Comparison of ENCODE assay signal across 16 cellular contexts in genomic region chr2:175955168-175955567, GRCh38. TPM values are rescaled to one million over a fixed set of nuclear protein-coding genes. Genes with fewer than 3 reads are reported as not detected.
DNase-seq lines count a peak whose midpoint lies in the region; ATAC-seq and TF ChIP-seq lines count a peak whose summit lies in the region.
"Had no signal": no experiment of that assay in that cellular context is flagged by ENCODE, and none has a peak within 500 bp of the region (broad histone marks: within the 10 kb centered on the region; RNA-seq: fewer than 3 reads in every experiment).

No MANE protein-coding gene starts in this region.

- intact Hi-C loops in ovary (cut with DNase I) = no loop called here
- intact Hi-C loops in heart left ventricle (cut with DNase I) = no loop called here

- peak overlapping the region; percentile 29 for H3K9ac ChIP-seq in endodermal cell (ENCODE audit: extremely low read depth, low read length, poor library complexity, severe bottlenecking)

- peaks cover 22% of the 10 kb centered on the region for H3K4me1 Mint-ChIP-seq in endodermal cell
- H3K4me1 Mint-ChIP-seq: CD14-positive monocyte, GM23338 had no signal

- DNase-seq in NCI-H82 (lab: John Stamatoyannopoulos, UW) (peak; percentile 31), NCI-H82 treated with DMSO at 0.1 percent for 48 hours (lab: John Stamatoyannopoulos, UW; ENCODE audit: unreplicated experiment) (no peak), NCI-H2196 (lab: John Stamatoyannopoulos, UW; ENCODE audit: unreplicated experiment) (peak; percentile 14), endodermal cell (peak; percentile 36), occipital lobe (lab: John Stamatoyannopoulos, UW) (no peak), ovary (no peak), heart left ventricle (no peak)
- DNase-seq: CD8-positive, alpha-beta T cell; COR-L47; DMS53; IMR-90 had no signal

- H3K27ac ChIP-seq in endodermal cell (ENCODE audit: low read depth, low read length) (no peak overlapping the region), ovary (no peak overlapping the region), heart left ventricle (no peak overlapping the region)
- H3K27ac ChIP-seq: 22Rv1 had no signal

- TF ChIP-seq EP300 in ovary (IDR thresholded peaks at IDR 0.05) = no peak

- no peak for TF ChIP-seq POLR2A in ovary (IDR thresholded peaks at IDR 0.05)
- no peak for TF ChIP-seq POLR2A in heart left ventricle (IDR thresholded peaks at IDR 0.05)

- TF ChIP-seq CTCF in endodermal cell (conservative IDR thresholded peaks at IDR 0.05) (no peak), ovary (IDR thresholded peaks at IDR 0.05) (no peak), heart left ventricle (IDR thresholded peaks at IDR 0.05) (no peak)

- H3K27me3 ChIP-seq in endodermal cell (ENCODE audit: control insufficient read depth, insufficient read depth, low read length, poor library complexity, severe bottlenecking) (no peaks in the 10 kb centered on the region), ovary (no peaks in the 10 kb centered on the region), heart left ventricle (no peaks in the 10 kb centered on the region)

- H3K36me3 ChIP-seq in endodermal cell (ENCODE audit: control insufficient read depth, insufficient read depth, low read length) (peaks cover 12% of the 10 kb centered on the region), ovary (no peaks in the 10 kb centered on the region), heart left ventricle (peaks cover 0 to 57% (median 20%) of the 10 kb centered on the region in 9 donors)
- H3K36me3 ChIP-seq: HAP-1 had no signal

- no peaks in the 10 kb centered on the region for H3K4me1 ChIP-seq in endodermal cell (ENCODE audit: control insufficient read depth, insufficient read depth, low read length)
- no peaks in the 10 kb centered on the region for H3K4me1 ChIP-seq in ovary (ENCODE audit: insufficient read depth)
- H3K4me1 ChIP-seq in heart left ventricle = no peaks in the 10 kb centered on the region
- H3K4me1 ChIP-seq: HAP-1 had no signal

- H3K27me3 Mint-ChIP-seq in endodermal cell (ENCODE audit: insufficient read depth) = no peaks in the 10 kb centered on the region

- peaks cover 40% of the 10 kb centered on the region for H3K36me3 Mint-ChIP-seq in endodermal cell (ENCODE audit: low read depth)

- 60 to 100% methylated on average over 1 to 2 of the region's 2 CpGs for WGBS in endodermal cell (ENCODE audit: insufficient coverage in 1 of 2, insufficient read length in 1 of 2), 2 experiments
- 73 to 78% (median 77%) methylated on average over 2 of the region's 2 CpGs for WGBS in ovary, 3 donors
- WGBS in heart left ventricle, 4 donors = 53 to 66% (median 59%) methylated on average over 2 of the region's 2 CpGs

- peak overlapping the region; percentile 67 for H3K4me3 ChIP-seq in endodermal cell (ENCODE audit: low read length)
- no peak overlapping the region for H3K4me3 ChIP-seq in ovary
- H3K4me3 ChIP-seq in heart left ventricle = no peak overlapping the region
- H3K4me3 ChIP-seq: GM12878, GM23338, HAP-1 had no signal

- no peak overlapping the region for H3K4me3 Mint-ChIP-seq in endodermal cell
- H3K4me3 Mint-ChIP-seq: CD8-positive, alpha-beta T cell; GM23338 had no signal

- no peak overlapping the region for H3K27ac Mint-ChIP-seq in endodermal cell
- H3K27ac Mint-ChIP-seq: CD14-positive monocyte; CD8-positive, alpha-beta T cell; GM23338 had no signal

- no peak for ATAC-seq in heart left ventricle
- ATAC-seq: CD8-positive, alpha-beta T cell; GM12878; GM23338 had no signal

- H3K9me3 Mint-ChIP-seq in endodermal cell = peaks cover 22% of the 10 kb centered on the region
- H3K9me3 Mint-ChIP-seq: CD8-positive, alpha-beta T cell had no signal

- H3K9me3 ChIP-seq in endodermal cell (ENCODE audit: control insufficient read depth, low read length) (no peaks in the 10 kb centered on the region), ovary (no peaks in the 10 kb centered on the region), heart left ventricle (no peaks in the 10 kb centered on the region)
- H3K9me3 ChIP-seq: HAP-1 had no signal

RNA-seq across cellular contexts. Expression of gene LNPK, which starts 46.9 kb away (rescaled TPM):
- total RNA-seq in endodermal cell (10 to 100 TPM; 15.0 to 20.2 TPM), occipital lobe (67.1 TPM), ovary (10 to 100 TPM; 11.3 to 40.3 (median 29.6) TPM), heart left ventricle (10 to 100 TPM; 16.3 to 45.6 (median 33.5) TPM)
- polyA plus RNA-seq in endodermal cell (2013, experiment 1 of 2) = 25.8 TPM
- 26.1 TPM for polyA plus RNA-seq in endodermal cell (2013, experiment 2 of 2)
- polyA plus RNA-seq in ovary (10 to 100 TPM in 1 of 2 donors, 1 to 10 TPM in 1; 5.4 to 13.5 TPM), heart left ventricle (1 to 10 TPM; 5.0 to 9.7 TPM)

Comparison
In these comparisons a context has a peak if more than half of its experiments do, and no peak if none do; other contexts are left out.
1. DNase-seq: peak in NCI-H82 (single experiment), NCI-H2196 (single experiment) and endodermal cell (single experiment); none in NCI-H82 treated with DMSO at 0.1 percent for 48 hours (single experiment), occipital lobe (single experiment), ovary (0 of 5) and heart left ventricle (0 of 5).